ENCODE assay signal across 8 cellular contexts in the genomic region with DNA sequence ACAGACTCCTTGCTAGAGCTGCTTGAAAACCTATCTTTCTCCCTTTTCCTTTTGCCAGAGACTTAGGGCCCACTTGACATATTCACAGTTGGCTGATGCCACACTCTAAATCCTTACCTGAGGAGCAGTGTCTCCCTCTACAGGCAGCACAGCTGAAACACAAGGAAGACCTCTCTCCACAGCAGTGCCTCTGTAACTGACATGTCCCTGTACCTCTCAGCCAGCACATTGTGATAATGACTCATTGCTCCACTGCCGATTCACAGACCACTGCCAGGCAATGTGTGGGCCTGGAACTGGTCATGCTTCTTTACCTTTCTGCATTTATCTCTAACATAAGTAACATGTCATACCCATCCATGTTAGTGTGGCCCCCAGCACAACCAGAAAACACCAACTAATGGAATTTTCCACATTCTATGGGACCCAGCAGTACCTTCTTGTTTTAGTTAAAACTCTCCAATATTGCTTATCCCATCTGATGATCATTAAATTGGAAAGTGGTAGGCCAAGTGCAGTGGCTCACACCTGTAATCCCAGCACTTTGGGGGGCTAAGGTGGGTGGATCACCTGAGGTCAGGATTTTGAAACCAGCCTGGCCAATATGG. TPM values are rescaled to one million over a fixed set of nuclear protein-coding genes. Genes with fewer than 3 reads are reported as not detected.
A peak's percentile ranks its signal among the peaks of the same experiment; 100 is the strongest.
DNase-seq lines count a peak whose midpoint lies in the region; ATAC-seq and TF ChIP-seq lines count a peak whose summit lies in the region.

No MANE protein-coding gene starts in this region.

- H3K4me1 Mint-ChIP-seq in CD4-positive, alpha-beta T cell (ENCODE audit: low read depth), result peaks cover 12% of the 10 kb centered on the region

- H3K4me3 Mint-ChIP-seq in CD4-positive, alpha-beta T cell, result no peak overlapping the region

- ATAC-seq in CD4-positive, alpha-beta T cell (ENCODE audit: poor library complexity), result peak; percentile 84
- ATAC-seq in GM19023 (IDR thresholded peaks at IDR 0.05; ENCODE audit: unreplicated experiment) (peak; percentile 93), HG03066 (IDR thresholded peaks at IDR 0.05; ENCODE audit: low read depth, unreplicated experiment) (peak; percentile 97)

- DNase-seq in CD4-positive, alpha-beta T cell, result peak in 6 of 10 experiments; percentile 3 to 19 (median 6)
- DNase-seq in NCI-H2029 (lab: John Stamatoyannopoulos, UW) (peak; percentile 27), T-helper 9 cell (peak; percentile 3), choroid plexus epithelial cell (ENCODE audit: low read depth) (peak; percentile 86), medulla oblongata (ENCODE audit: extremely low spot score) (peak; percentile 70), stromal cell of bone marrow (ENCODE audit: low read depth) (peak; percentile 62)

- TF ChIP-seq CTCF in CD4-positive, alpha-beta T cell (IDR thresholded peaks at IDR 0.05), result no peak
- TF ChIP-seq CTCF in choroid plexus epithelial cell (conservative IDR thresholded peaks at IDR 0.05; ENCODE audit: low read depth, low read length), result peak; percentile 87

- H3K9me3 ChIP-seq in CD4-positive, alpha-beta T cell (ENCODE audit: control insufficient read depth, low read length), result no peaks in the 10 kb centered on the region

- no peaks in the 10 kb centered on the region for H3K27me3 ChIP-seq in CD4-positive, alpha-beta T cell (ENCODE audit: control insufficient read depth, insufficient read depth, low read length)

- H3K27ac Mint-ChIP-seq in CD4-positive, alpha-beta T cell, result no peak overlapping the region

- intact Hi-C loops in CD4-positive, alpha-beta T cell (cut with DNase I, micrococcal nuclease), result no loop called here

- POLR2A ChIA-PET in CD4-positive, alpha-beta T cell (lab: Charles Lee), result no interaction called here

- H3K4me3 ChIP-seq in choroid plexus epithelial cell (ENCODE audit: low read depth, low read length), result no peak overlapping the region

- no peaks in the 10 kb centered on the region for H3K9me3 Mint-ChIP-seq in CD4-positive, alpha-beta T cell

- no peaks in the 10 kb centered on the region for H3K36me3 Mint-ChIP-seq in CD4-positive, alpha-beta T cell (ENCODE audit: low read depth)

- CTCF ChIA-PET in CD4-positive, alpha-beta T cell (lab: Charles Lee), result interaction anchor here (1.3 to 1.9 kb wide), 2 partner anchors 18 to 168 kb away, joined by 4 to 6 read pairs; no protein-coding TSS in a partner anchor

- no peaks in the 10 kb centered on the region for H3K27me3 Mint-ChIP-seq in CD4-positive, alpha-beta T cell

- no peak overlapping the region for H3K27ac ChIP-seq in CD4-positive, alpha-beta T cell (ENCODE audit: low read depth, low read length)

RNA-seq across cellular contexts. Expression of a gene that starts 56.5 kb away (rescaled TPM):
- 10 to 100 TPM; 11.5 to 12.8 TPM for total RNA-seq in CD4-positive, alpha-beta T cell

Comparison
In these comparisons a context has a peak if more than half of its experiments do, and no peak if none do; other contexts are left out.
1. DNase-seq: peak in every context shown above with its lines; median percentile 86 in choroid plexus epithelial cell; 70 in medulla oblongata; 62 in stromal cell of bone marrow; 27 in NCI-H2029; 6 in CD4-positive, alpha-beta T cell; 3 in T-helper 9 cell.